Comparison of ENCODE assay signal across 1 cellular context in the genomic region with DNA sequence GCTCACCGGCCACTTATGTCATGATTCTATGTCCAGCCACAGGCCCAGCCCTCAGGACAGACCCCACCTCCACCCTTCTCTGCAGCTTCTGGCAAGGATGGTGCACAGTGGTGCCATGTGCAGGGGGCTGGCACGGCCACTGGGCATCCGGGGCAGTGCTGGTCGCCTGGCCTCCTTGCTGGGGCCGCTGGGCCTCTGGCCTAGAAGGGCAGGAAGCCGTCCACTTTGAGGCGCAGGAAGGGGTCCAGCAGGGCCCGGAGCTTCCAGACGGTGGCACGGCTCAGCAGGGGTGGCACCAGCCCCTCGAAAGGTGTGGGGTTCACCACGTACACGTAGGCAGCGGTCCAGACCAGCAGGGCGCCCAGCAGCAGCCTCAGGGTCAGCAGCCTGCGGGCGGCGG.
TF ChIP-seq lines count a peak whose summit lies in the region.

No MANE protein-coding gene starts in this region.

TF ChIP-seq in HepG2, 621 proteins besides CTCF, POLR2A, EP300 and RAD21:
- TF ChIP-seq HNRNPL (IDR thresholded peaks at IDR 0.05; ENCODE audit: low read depth, low read length) = 0 out of 2 replicates have a peak, but pooled peaks have one; percentile 25
- no peak for TF ChIP-seq KLF16 (CRISPR knock-in tag; IDR thresholded peaks at IDR 0.05)
- peak; percentile 26 for TF ChIP-seq AGO2 (optimal IDR thresholded peaks at IDR 0.05; ENCODE audit: low read depth, low read length)
